Comparison of ENCODE assay signal across 13 cellular contexts in the genomic region with DNA sequence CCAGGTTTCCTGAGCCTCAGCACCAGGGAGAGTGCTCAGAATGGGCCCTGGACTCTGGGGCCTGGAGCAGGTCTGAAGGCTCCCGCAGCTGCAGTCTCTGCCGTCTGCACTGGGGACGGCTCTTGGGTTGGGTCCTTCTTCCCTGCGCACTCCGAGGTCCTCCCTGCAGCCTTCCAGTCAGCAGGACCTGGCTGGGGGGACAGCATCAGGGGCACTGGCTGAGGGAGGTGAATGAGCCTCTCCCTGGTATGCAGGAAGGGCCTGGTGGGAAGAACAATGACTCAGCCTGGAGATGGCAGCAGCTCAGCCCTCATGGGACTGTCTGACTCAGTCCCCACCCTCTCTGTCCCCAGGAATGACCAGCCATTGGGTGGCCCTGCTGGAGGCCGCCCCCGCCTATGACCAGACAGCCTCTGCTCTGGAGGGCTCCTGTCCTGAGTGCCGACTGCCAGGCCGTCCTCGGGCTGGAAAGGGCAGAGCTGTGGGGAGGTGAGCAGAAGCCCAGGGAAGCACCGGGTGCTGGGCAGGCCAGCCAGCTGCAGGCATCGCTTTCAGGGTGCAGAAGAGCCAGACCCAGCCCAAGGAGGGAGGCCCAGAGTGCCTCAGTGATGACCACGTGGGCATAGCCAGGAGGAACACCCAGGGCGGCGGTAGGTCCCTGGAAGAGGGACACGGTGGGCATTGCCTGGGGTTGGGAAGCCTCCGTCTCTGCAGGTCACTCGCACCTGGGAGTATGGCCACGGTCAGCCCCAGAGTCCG.
DNase-seq lines count a peak whose midpoint lies in the region; TF ChIP-seq lines count a peak whose summit lies in the region.
"Had no signal": no experiment of that assay in that cellular context is flagged by ENCODE, and none has a peak within 500 bp of the region (broad histone marks: within the 10 kb centered on the region; RNA-seq: fewer than 3 reads in every experiment).

No MANE protein-coding gene starts in this region.

- TF ChIP-seq CTCF in Caco-2 (IDR thresholded peaks at IDR 0.05; ENCODE audit: insufficient read depth in 1 of 2, low read depth in 1 of 2, low read length in 1 of 2, severe bottlenecking in 1 of 2, unreplicated experiment in 1 of 2) = no peak

- no TSS peak for BruUV-seq in Caco-2 (replicated peaks; lab: Mats Ljungman, UMichigan)

- H3K4me1 Mint-ChIP-seq in Caco-2 (ENCODE audit: low read depth, unreplicated experiment) = peaks cover 5% of the 10 kb centered on the region

- CTCF ChIA-PET in Caco-2 (lab: Charles Lee) = interaction anchor here (0.7 kb wide), 1 partner anchor 29 kb away, joined by 3 read pairs; no protein-coding TSS in a partner anchor

- intact Hi-C loops in Caco-2 (cut with micrococcal nuclease; ENCODE audit: unreplicated experiment) = no loop called here

- H3K4me3 ChIP-seq in Caco-2 (ENCODE audit: low read depth, low read length) = no peak overlapping the region

- peaks cover 4% of the 10 kb centered on the region; the same call in 1 of the 2 replicates for H3K4me1 ChIP-seq in Caco-2

- no peaks in the 10 kb centered on the region for H3K36me3 Mint-ChIP-seq in Caco-2 (ENCODE audit: insufficient read depth, unreplicated experiment)
- H3K36me3 Mint-ChIP-seq: IgD-negative memory B cell had no signal

- H3K9me3 ChIP-seq in Caco-2 = no peaks in the 10 kb centered on the region

- H3K36me3 ChIP-seq in Caco-2 (ENCODE audit: control insufficient read depth, insufficient read depth, low read length) = no peaks in the 10 kb centered on the region

- peak; percentile 5 for DNase-seq in HT-29 (ENCODE audit: low spot score)
- peak; percentile 96 for DNase-seq in SHP77 (lab: John Stamatoyannopoulos, UW)
- peak; percentile 12 for DNase-seq in inferior parietal cortex (ENCODE audit: extremely low spot score)
- DNase-seq in superior temporal gyrus (ENCODE audit: extremely low spot score) = peak; percentile 53
- no peak for DNase-seq in DMS 273 treated with DMSO at 0.1 percent for 48 hours (lab: John Stamatoyannopoulos, UW)
- DNase-seq in NK-92 (lab: John Stamatoyannopoulos, UW; ENCODE audit: unreplicated experiment) = no peak
- DNase-seq in Caco-2 = no peak
- DNase-seq: GDM1; glutamatergic neuron; NCI-H446; stimulated activated CD4-positive, alpha-beta T cell treated with anti-CD3 and anti-CD28 coated beads, Interleukin-12 subunit alpha, Interleukin-12 subunit beta, amount 100 ng/mL, for 4 hours had no signal

- POLR2A ChIA-PET in Caco-2 (lab: Charles Lee) = no interaction called here

- H3K27ac Mint-ChIP-seq in Caco-2 (ENCODE audit: unreplicated experiment) = no peak overlapping the region
- H3K27ac Mint-ChIP-seq: IgD-negative memory B cell; T-helper 2 cell treated with Interferon-gamma antibody and Interleukin-4, amounts not matched to agents 5 μg/mL and 100 μg/mL, for 36 hours had no signal

- H3K4me3 Mint-ChIP-seq in Caco-2 (ENCODE audit: unreplicated experiment) = no peak overlapping the region
- H3K4me3 Mint-ChIP-seq: IgD-negative memory B cell; T-helper 2 cell treated with Interferon-gamma antibody and Interleukin-4, amounts not matched to agents 5 μg/mL and 100 μg/mL, for 36 hours had no signal

- no peaks in the 10 kb centered on the region for H3K9me3 Mint-ChIP-seq in Caco-2 (ENCODE audit: unreplicated experiment)
- H3K9me3 Mint-ChIP-seq: T-helper 2 cell treated with Interferon-gamma antibody and Interleukin-4, amounts not matched to agents 5 μg/mL and 100 μg/mL, for 36 hours had no signal

- H3K27me3 ChIP-seq in Caco-2 (replicated peaks; ENCODE audit: control insufficient read depth, insufficient read depth, low read length) = no peaks in the 10 kb centered on the region

- peaks cover 10% of the 10 kb centered on the region for H3K27me3 Mint-ChIP-seq in Caco-2 (ENCODE audit: insufficient read depth, unreplicated experiment)

Comparison
In these comparisons a context has a peak if more than half of its experiments do, and no peak if none do; other contexts are left out.
1. DNase-seq: peak in HT-29 (single experiment), SHP77 (2 of 2), inferior parietal cortex (single experiment) and superior temporal gyrus (single experiment); none in DMS 273 treated with DMSO at 0.1 percent for 48 hours (single experiment), NK-92 (single experiment) and Caco-2 (0 of 2).